In the genomic region with DNA sequence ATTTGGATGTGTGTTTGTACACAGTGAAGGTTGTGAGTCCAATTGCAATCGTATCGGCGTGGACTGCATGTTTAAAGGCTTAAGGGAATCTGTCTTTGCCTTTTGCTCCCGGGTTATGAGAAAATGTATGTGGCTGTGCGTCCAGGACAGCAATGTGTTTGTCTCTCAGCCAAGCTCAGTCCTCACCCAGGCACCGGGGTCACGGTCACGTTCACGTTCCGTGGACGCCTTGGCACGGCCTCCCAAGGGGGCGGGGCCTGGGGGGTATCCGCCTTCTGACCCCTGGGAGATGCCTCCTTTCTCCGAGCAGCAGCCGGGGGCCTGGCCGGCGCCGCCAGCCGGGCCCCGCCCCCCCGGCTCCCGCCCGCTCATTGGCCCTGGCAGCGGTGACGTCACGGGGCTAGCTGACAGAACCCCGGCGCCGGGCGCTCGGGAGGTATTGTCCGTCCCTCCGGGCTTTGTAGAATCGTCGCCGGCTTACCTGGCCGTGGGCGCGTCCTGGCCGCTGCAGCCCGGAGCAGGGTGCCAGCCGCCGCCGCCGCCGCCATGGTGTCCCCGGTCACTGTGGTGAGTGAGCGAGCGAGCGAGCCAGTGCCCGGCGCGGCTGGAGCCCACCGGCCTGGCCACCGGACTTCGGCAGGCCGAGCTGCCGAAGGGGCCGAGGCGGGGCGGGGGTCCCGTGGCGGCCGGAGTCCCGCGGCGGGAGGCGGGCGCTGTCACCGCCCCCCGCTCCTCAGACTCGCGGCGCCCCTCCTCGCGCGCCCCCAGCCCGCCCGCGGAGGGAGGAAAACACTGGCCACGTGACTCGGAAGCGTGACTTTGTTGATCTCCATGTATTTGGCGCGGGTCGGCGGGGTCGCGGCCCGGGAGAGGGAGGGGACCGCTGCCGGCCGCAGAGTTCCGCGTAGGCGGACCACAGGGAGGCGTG, we compare ENCODE assay signal across 8 cellular contexts. TPM values are rescaled to one million over a fixed set of nuclear protein-coding genes. Genes with fewer than 3 reads are reported as not detected.
DNase-seq lines count a peak whose midpoint lies in the region; ATAC-seq and TF ChIP-seq lines count a peak whose summit lies in the region.

Gene TMEM86A (plus strand): TSS at position 439 of the 928 bp plus-strand sequence. CDS start 108 bp downstream, at position 547.

- DNase-seq in GM04504 (ENCODE audit: low read depth) (peak; percentile 49), HFFc6 (peak; percentile 43), NB4 (ENCODE audit: low read depth) (peak; percentile 74), head of caudate nucleus (peak; percentile 89 to 98 (median 96)), osteocyte (ENCODE audit: extremely low spot score, unreplicated experiment) (peak; percentile 95), testis (peak; percentile 96)
- peak; percentile 93 for DNase-seq in activated naive CD8-positive, alpha-beta T cell treated with anti-CD3 and anti-CD28 coated beads, Interleukin-2, amount 10 ng/mL, durations not matched to agents 7 days and 5 days

- H3K4me3 ChIP-seq in NB4 (ENCODE audit: low read depth, low read length) (peak within 1 kb of the TSS; percentile 48), SU-DHL-6 (ENCODE audit: insufficient read depth, low read length, poor library complexity, severe bottlenecking) (peak within 1 kb of the TSS; percentile 64), testis (peak within 1 kb of the TSS; percentile 81 to 97)

- H3K9me2 ChIP-seq in SU-DHL-6 (replicated peaks; ENCODE audit: insufficient read depth, low read length): no peaks in the 10 kb centered on the region

- peak within 1 kb of the TSS; percentile 57 for H3K9ac ChIP-seq in SU-DHL-6 (ENCODE audit: low read length)

- no peak within 1 kb of the TSS for H3K27ac ChIP-seq in SU-DHL-6 (ENCODE audit: low read depth, low read length)
- peak within 1 kb of the TSS; percentile 86 to 87 for H3K27ac ChIP-seq in testis

- ATAC-seq in activated naive CD8-positive, alpha-beta T cell treated with anti-CD3 and anti-CD28 coated beads, Interleukin-2, amount 10 ng/mL, durations not matched to agents 7 days and 5 days (ENCODE audit: low read depth): peak; percentile 93

- POLR2A ChIA-PET in activated naive CD8-positive, alpha-beta T cell treated with anti-CD3 and anti-CD28 coated beads, Interleukin-2, amount 10 ng/mL, durations not matched to agents 7 days and 5 days (lab: Charles Lee): interaction anchor here (0.6 to 1.8 kb wide), 4 partner anchors 21 to 81 kb away, joined by 3 to 7 read pairs (median 4); partner anchors contain the start of gene SPTY2D1

- no peak for TF ChIP-seq POLR2A in NB4 (IDR thresholded peaks at IDR 0.05; ENCODE audit: extremely low read depth, insufficient read length)
- peak; percentile 53 for TF ChIP-seq POLR2A in testis (IDR thresholded peaks at IDR 0.05)

- H3K27ac Mint-ChIP-seq in HFFc6 (no peak within 1 kb of the TSS), osteocyte (ENCODE audit: unreplicated experiment) (peak within 1 kb of the TSS; percentile 23)
- peak within 1 kb of the TSS; percentile 43 for H3K27ac Mint-ChIP-seq in activated naive CD8-positive, alpha-beta T cell treated with anti-CD3 and anti-CD28 coated beads, Interleukin-2, amount 10 ng/mL, durations not matched to agents 7 days and 5 days

- H4K20me1 ChIP-seq in SU-DHL-6 (ENCODE audit: low read depth, low read length): no peaks in the 10 kb centered on the region

- peak within 1 kb of the TSS; percentile 71 for H3K4me2 ChIP-seq in SU-DHL-6 (ENCODE audit: low read depth, low read length, poor library complexity, severe bottlenecking)

- H3K4me1 ChIP-seq in testis: peaks cover 19% of the 10 kb centered on the region

- peak within 1 kb of the TSS; percentile 78 for H2AFZ ChIP-seq in SU-DHL-6 (ENCODE audit: low read depth, low read length, severe bottlenecking)

- no peaks in the 10 kb centered on the region for H3F3A ChIP-seq in SU-DHL-6 (ENCODE audit: insufficient read depth)

- intact Hi-C loops in head of caudate nucleus (cut with DNase I) (loop anchor here (5.0 kb wide), 1 partner anchor 66 kb away; the partner anchor contains the start of gene SPTY2D1), testis (cut with DNase I; ENCODE audit: low total_unique reads) (no loop called here)

- H3K36me3 ChIP-seq in SU-DHL-6 (ENCODE audit: low read length) (no peaks in the 10 kb centered on the region), testis (ENCODE audit: low read depth, missing control alignments) (no peaks in the 10 kb centered on the region)

- H3K27me3 Mint-ChIP-seq in HFFc6 (ENCODE audit: insufficient read depth): peaks cover 23% of the 10 kb centered on the region
- peaks cover 15% of the 10 kb centered on the region for H3K27me3 Mint-ChIP-seq in activated naive CD8-positive, alpha-beta T cell treated with anti-CD3 and anti-CD28 coated beads, Interleukin-2, amount 10 ng/mL, durations not matched to agents 7 days and 5 days
- H3K27me3 Mint-ChIP-seq in osteocyte (ENCODE audit: unreplicated experiment): peaks cover 7% of the 10 kb centered on the region

- H3K27me3 ChIP-seq in SU-DHL-6 (ENCODE audit: low read length): no peaks in the 10 kb centered on the region
- no peaks in the 10 kb centered on the region for H3K27me3 ChIP-seq in testis

- no peaks in the 10 kb centered on the region for H3K79me2 ChIP-seq in SU-DHL-6 (ENCODE audit: insufficient read depth, low read length)

- H3K36me3 Mint-ChIP-seq in HFFc6 (ENCODE audit: low read depth) (no peaks in the 10 kb centered on the region), osteocyte (ENCODE audit: unreplicated experiment) (no peaks in the 10 kb centered on the region)
- H3K36me3 Mint-ChIP-seq in activated naive CD8-positive, alpha-beta T cell treated with anti-CD3 and anti-CD28 coated beads, Interleukin-2, amount 10 ng/mL, durations not matched to agents 7 days and 5 days: no peaks in the 10 kb centered on the region

- peak within 1 kb of the TSS; percentile 79 for H3K4me3 Mint-ChIP-seq in HFFc6
- H3K4me3 Mint-ChIP-seq in activated naive CD8-positive, alpha-beta T cell treated with anti-CD3 and anti-CD28 coated beads, Interleukin-2, amount 10 ng/mL, durations not matched to agents 7 days and 5 days: peak within 1 kb of the TSS; percentile 75
- H3K4me3 Mint-ChIP-seq in osteocyte (ENCODE audit: unreplicated experiment): peak within 1 kb of the TSS; percentile 77

- peaks cover 20% of the 10 kb centered on the region for H3K4me1 Mint-ChIP-seq in HFFc6 (ENCODE audit: low read depth)
- H3K4me1 Mint-ChIP-seq in activated naive CD8-positive, alpha-beta T cell treated with anti-CD3 and anti-CD28 coated beads, Interleukin-2, amount 10 ng/mL, durations not matched to agents 7 days and 5 days: peaks cover 14% of the 10 kb centered on the region
- peaks cover 16% of the 10 kb centered on the region for H3K4me1 Mint-ChIP-seq in osteocyte (ENCODE audit: unreplicated experiment)

- 0% methylated on average over 8 to 51 of the region's 98 CpGs for WGBS in testis, 2 donors

- H3K9me3 Mint-ChIP-seq in HFFc6 (no peaks in the 10 kb centered on the region), osteocyte (ENCODE audit: unreplicated experiment) (no peaks in the 10 kb centered on the region)
- H3K9me3 Mint-ChIP-seq in activated naive CD8-positive, alpha-beta T cell treated with anti-CD3 and anti-CD28 coated beads, Interleukin-2, amount 10 ng/mL, durations not matched to agents 7 days and 5 days: no peaks in the 10 kb centered on the region

- no peak for TF ChIP-seq CTCF in HFFc6 (IDR thresholded peaks at IDR 0.05)
- TF ChIP-seq CTCF in NB4 (IDR thresholded peaks at IDR 0.05; ENCODE audit: low read depth, low read length): no peak
- TF ChIP-seq CTCF in SU-DHL-6 (IDR thresholded peaks at IDR 0.05; ENCODE audit: insufficient read depth, low read length, poor library complexity, severe bottlenecking): no peak
- TF ChIP-seq CTCF in osteocyte (IDR thresholded peaks at IDR 0.05): peak; percentile 13
- no peak for TF ChIP-seq CTCF in testis (IDR thresholded peaks at IDR 0.05)

- H3K9me3 ChIP-seq in SU-DHL-6 (ENCODE audit: insufficient read depth, low read length): no peaks in the 10 kb centered on the region
- no peaks in the 10 kb centered on the region for H3K9me3 ChIP-seq in testis

RNA-seq across cellular contexts. Expression of gene TMEM86A, which starts in this region (rescaled TPM):
- under 1 TPM; 0.23 to 0.61 (median 0.41) TPM for total RNA-seq in HFFc6 (2021; fragmentation: NEBNext Ultra II Directional; extraction: Animal tissue kit (Norgen Biotek cat#: 25700))
- total RNA-seq in activated naive CD8-positive, alpha-beta T cell treated with anti-CD3 and anti-CD28 coated beads, Interleukin-2, amount 10 ng/mL, durations not matched to agents 7 days and 5 days: 1 to 10 TPM; 1.4 to 1.7 TPM
- total RNA-seq in osteocyte: 5.2 and 7.6 TPM in 2 replicates
- 1 to 10 TPM; 6.1 to 8.3 TPM for total RNA-seq in testis
- polyA plus RNA-seq in testis (ENCODE audit: insufficient read depth, low read depth, low replicate concordance): 5.8 TPM

Comparison
In these comparisons a context has a peak if more than half of its experiments do, and no peak if none do; other contexts are left out.
1. Peak in DNase-seq in HFFc6; RNA of the gene not detected or under 1 TPM.
2. DNase-seq: peak in every context shown above with its lines; median percentile 96 in head of caudate nucleus; 96 in testis; 95 in osteocyte; 93 in activated naive CD8-positive, alpha-beta T cell treated with anti-CD3 and anti-CD28 coated beads, Interleukin-2, amount 10 ng/mL, durations not matched to agents 7 days and 5 days; 74 in NB4; 49 in GM04504; 43 in HFFc6.